29 cellular contexts compared by ENCODE assay signal in genomic region chr5:93364386-93364785, GRCh38.
"Had no signal": no experiment of that assay in that cellular context is flagged by ENCODE, and none has a peak within 500 bp of the region (broad histone marks: within the 10 kb centered on the region; RNA-seq: fewer than 3 reads in every experiment).

No MANE protein-coding gene starts in this region.

- H3K27ac ChIP-seq: brain microvascular endothelial cell, cardiac muscle cell, SK-N-MC, VCaP had no signal

- ATAC-seq: activated T-helper 17 cell treated with anti-CD3 and anti-CD28 coated beads, Interleukin-2, amount 50 U/mL, for 72 hours; Panc1; Right ventricle myocardium inferior; T-cell had no signal

- H3K27me3 ChIP-seq: brain microvascular endothelial cell had no signal

- H3K9me3 Mint-ChIP-seq: activated CD4-positive, alpha-beta memory T cell treated with anti-CD3 and anti-CD28 coated beads, Interleukin-2, amount 10 ng/mL, durations not matched to agents 7 days and 5 days; activated CD4-positive, alpha-beta T cell treated with anti-CD3 and anti-CD28 coated beads, Interleukin-2, amount 10 ng/mL, durations not matched to agents 7 days and 5 days; activated naive CD4-positive, alpha-beta T cell treated with anti-CD3 and anti-CD28 coated beads for 36 hours; activated T-helper 17 cell treated with anti-CD3 and anti-CD28 coated beads, Interleukin-2, amount 50 U/mL, for 72 hours had no signal

- H3K4me1 Mint-ChIP-seq: activated CD4-positive, alpha-beta memory T cell treated with anti-CD3 and anti-CD28 coated beads, Interleukin-2, amount 10 ng/mL, durations not matched to agents 7 days and 5 days; activated CD4-positive, alpha-beta T cell treated with anti-CD3 and anti-CD28 coated beads, Interleukin-2, amount 10 ng/mL, durations not matched to agents 7 days and 5 days; activated T-helper 17 cell treated with anti-CD3 and anti-CD28 coated beads, Interleukin-2, amount 50 U/mL, for 72 hours; T-cell had no signal

- H3K4me3 ChIP-seq: cardiac muscle cell, SK-N-MC had no signal

- H3K27me3 Mint-ChIP-seq: activated CD4-positive, alpha-beta memory T cell treated with anti-CD3 and anti-CD28 coated beads, Interleukin-2, amount 10 ng/mL, durations not matched to agents 7 days and 5 days; activated CD4-positive, alpha-beta T cell treated with anti-CD3 and anti-CD28 coated beads, Interleukin-2, amount 10 ng/mL, durations not matched to agents 7 days and 5 days; activated naive CD8-positive, alpha-beta T cell had no signal

- H3K36me3 Mint-ChIP-seq: activated naive CD8-positive, alpha-beta T cell; T-cell had no signal

- H3K27ac Mint-ChIP-seq: activated CD4-positive, alpha-beta memory T cell treated with anti-CD3 and anti-CD28 coated beads, Interleukin-2, amount 10 ng/mL, durations not matched to agents 7 days and 5 days; activated CD4-positive, alpha-beta T cell treated with anti-CD3 and anti-CD28 coated beads, Interleukin-2, amount 10 ng/mL, durations not matched to agents 7 days and 5 days; activated naive CD4-positive, alpha-beta T cell treated with anti-CD3 and anti-CD28 coated beads for 36 hours; activated naive CD8-positive, alpha-beta T cell; activated T-helper 17 cell treated with anti-CD3 and anti-CD28 coated beads, Interleukin-2, amount 50 U/mL, for 72 hours; T-cell had no signal

- H3K36me3 ChIP-seq: brain microvascular endothelial cell, cardiac muscle cell had no signal

- H3K4me3 Mint-ChIP-seq: activated CD4-positive, alpha-beta memory T cell treated with anti-CD3 and anti-CD28 coated beads, Interleukin-2, amount 10 ng/mL, durations not matched to agents 7 days and 5 days; activated CD4-positive, alpha-beta T cell treated with anti-CD3 and anti-CD28 coated beads, Interleukin-2, amount 10 ng/mL, durations not matched to agents 7 days and 5 days; activated naive CD4-positive, alpha-beta T cell treated with anti-CD3 and anti-CD28 coated beads for 36 hours; activated naive CD8-positive, alpha-beta T cell; activated T-helper 17 cell treated with anti-CD3 and anti-CD28 coated beads, Interleukin-2, amount 50 U/mL, for 72 hours; T-cell had no signal

- DNase-seq: activated CD4-positive, alpha-beta memory T cell treated with anti-CD3 and anti-CD28 coated beads, Interleukin-2, amount 10 ng/mL, durations not matched to agents 7 days and 5 days; activated CD4-positive, alpha-beta T cell treated with anti-CD3 and anti-CD28 coated beads, Interleukin-2, amount 10 ng/mL, durations not matched to agents 7 days and 5 days; activated CD4-positive, CD25-positive, alpha-beta regulatory T cell; activated gamma-delta T cell; activated naive CD4-positive, alpha-beta T cell treated with anti-CD3 and anti-CD28 coated beads for 36 hours; activated T-cell treated with anti-CD3 and anti-CD28 coated beads for 4 hours; activated T-cell treated with anti-CD3 and anti-CD28 coated beads, Interleukin-2, amount 50 U/mL, for 48 hours; brain microvascular endothelial cell; Karpas-422; MM.1S; NCI-H1105; NCI-H1436; NCI-H1694 treated with DMSO at 0.1 percent for 48 hours; NCI-H2029 treated with DMSO at 0.1 percent for 48 hours; NCI-H226; NCI-H526; NCI-H774; OCI-M1; RPMI8226; T-cell; T-helper 2 cell; T1000 had no signal
